Comparison of ENCODE assay signal across 1 cellular context in the genomic region with DNA sequence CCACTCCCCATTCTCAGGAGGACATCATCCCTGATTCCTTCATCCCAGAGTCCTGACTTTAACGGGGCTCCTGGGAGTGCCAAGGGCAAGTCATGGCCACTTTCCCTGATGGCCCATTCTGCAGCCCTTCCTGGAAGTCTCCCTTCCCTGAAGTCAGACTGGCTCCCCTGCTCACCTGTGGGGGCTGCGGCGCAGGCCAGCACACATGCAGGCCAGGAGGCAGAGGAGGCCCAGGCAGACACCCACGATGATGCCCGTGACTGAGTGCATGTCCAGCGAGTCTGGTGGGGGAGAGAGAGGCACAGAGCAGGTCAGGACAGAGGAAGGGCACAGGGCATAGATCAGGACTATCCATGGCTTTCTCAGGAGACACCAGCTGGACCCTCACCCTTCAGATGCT.
TF ChIP-seq lines count a peak whose summit lies in the region.

No MANE protein-coding gene starts in this region.

TF ChIP-seq in IMR-90, 13 proteins besides CTCF, POLR2A, EP300 and RAD21 (continued from another document):
- TF ChIP-seq, protein P1, sequence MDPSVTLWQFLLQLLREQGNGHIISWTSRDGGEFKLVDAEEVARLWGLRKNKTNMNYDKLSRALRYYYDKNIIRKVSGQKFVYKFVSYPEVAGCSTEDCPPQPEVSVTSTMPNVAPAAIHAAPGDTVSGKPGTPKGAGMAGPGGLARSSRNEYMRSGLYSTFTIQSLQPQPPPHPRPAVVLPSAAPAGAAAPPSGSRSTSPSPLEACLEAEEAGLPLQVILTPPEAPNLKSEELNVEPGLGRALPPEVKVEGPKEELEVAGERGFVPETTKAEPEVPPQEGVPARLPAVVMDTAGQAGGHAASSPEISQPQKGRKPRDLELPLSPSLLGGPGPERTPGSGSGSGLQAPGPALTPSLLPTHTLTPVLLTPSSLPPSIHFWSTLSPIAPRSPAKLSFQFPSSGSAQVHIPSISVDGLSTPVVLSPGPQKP (IDR thresholded peaks at IDR 0.05; ENCODE audit: borderline replicate concordance, low read depth, low read length), result no peak
- TF ChIP-seq MXI1 (IDR thresholded peaks at IDR 0.05; ENCODE audit: borderline replicate concordance, low read depth, low read length) (no peak), MAZ (IDR thresholded peaks at IDR 0.05; ENCODE audit: borderline replicate concordance, low read depth, low read length) (no peak), MAFK (IDR thresholded peaks at IDR 0.05; ENCODE audit: low read depth, low read length) (no peak), BHLHE40 (IDR thresholded peaks at IDR 0.05; ENCODE audit: low read depth, low read length) (no peak), CEBPB (IDR thresholded peaks at IDR 0.05; ENCODE audit: low read depth, low read length) (no peak), FOS (IDR thresholded peaks at IDR 0.05; ENCODE audit: low read depth, low read length) (no peak), CHD1 (IDR thresholded peaks at IDR 0.05; ENCODE audit: low read depth, low read length) (no peak), SMC3 (IDR thresholded peaks at IDR 0.05; ENCODE audit: low read depth, low read length) (no peak)
